ENCODE assay signal across 19 cellular contexts in genomic region chr17:20214807-20215206, GRCh38.
DNase-seq lines count a peak whose midpoint lies in the region; TF ChIP-seq lines count a peak whose summit lies in the region.
"Had no signal": no experiment of that assay in that cellular context is flagged by ENCODE, and none has a peak within 500 bp of the region (broad histone marks: within the 10 kb centered on the region; RNA-seq: fewer than 3 reads in every experiment).

No MANE protein-coding gene starts in this region.

- no peaks in the 10 kb centered on the region for H3K27me3 Mint-ChIP-seq in neural crest cell (ENCODE audit: low read depth)

- peaks cover 10% of the 10 kb centered on the region for H3K4me1 ChIP-seq in testis
- H3K4me1 ChIP-seq: SJCRH30 had no signal

- H3K4me3 ChIP-seq in dorsolateral prefrontal cortex (peak overlapping the region in 1 of 59 donors; percentile 19), testis (no peak overlapping the region)
- H3K4me3 ChIP-seq: SJCRH30 had no signal

- no peak for TF ChIP-seq POLR2A in testis (IDR thresholded peaks at IDR 0.05)

- 66 to 69% methylated on average over 7 of the region's 7 CpGs for WGBS in testis, 2 donors

- H3K27me3 ChIP-seq in dorsolateral prefrontal cortex (no peaks in the 10 kb centered on the region), testis (no peaks in the 10 kb centered on the region)
- H3K27me3 ChIP-seq: SJCRH30 had no signal

- peaks cover 40% of the 10 kb centered on the region for H3K4me1 Mint-ChIP-seq in neural crest cell

- CTCF ChIA-PET in RWPE1 (lab: Yijun Ruan, JAX): no interaction called here

- H3K9me3 ChIP-seq in testis: no peaks in the 10 kb centered on the region
- H3K9me3 ChIP-seq: SJCRH30 had no signal

- H3K9me3 Mint-ChIP-seq in neural crest cell: peaks cover 3% of the 10 kb centered on the region
- H3K9me3 Mint-ChIP-seq: CD8-positive, alpha-beta T cell had no signal

- H3K27ac Mint-ChIP-seq in neural crest cell (ENCODE audit: unreplicated experiment): peak overlapping the region; percentile 75
- H3K27ac Mint-ChIP-seq: CD8-positive, alpha-beta T cell had no signal

- intact Hi-C loops in dorsolateral prefrontal cortex (cut with DNase I): no loop called here
- intact Hi-C loops in testis (cut with DNase I; ENCODE audit: low total_unique reads): no loop called here

- DNase-seq in RWPE1 (ENCODE audit: low spot score): no peak
- DNase-seq in dorsolateral prefrontal cortex: no peak
- DNase-seq in neural crest cell (ENCODE audit: low read depth, low spot score): no peak
- DNase-seq in testis: no peak
- DNase-seq in cerebellar nuclear complex (lab: John Stamatoyannopoulos, UW): no peak
- no peak for DNase-seq in stimulated activated CD4-positive, alpha-beta T cell treated with anti-CD3 and anti-CD28 coated beads, Interleukin-2, amount 100 ng/mL, for 48 hours
- DNase-seq in AML-193 (lab: John Stamatoyannopoulos, UW): no peak
- DNase-seq: ACHN; C1 segment of cervical spinal cord; CD8-positive, alpha-beta T cell; DMS153; Karpas-422; NCI-H1417; NCI-H1694 treated with DMSO at 0.1 percent for 48 hours; NCI-H2081 treated with DMSO at 0.1 percent for 48 hours; NCI-H2171 treated with DMSO at 0.1 percent for 48 hours; NCI-H524 treated with DMSO at 0.1 percent for 48 hours; NCI-H82; SJCRH30 had no signal

- H3K36me3 Mint-ChIP-seq in neural crest cell (ENCODE audit: low read depth): peaks cover 16% of the 10 kb centered on the region
- H3K36me3 Mint-ChIP-seq: CD8-positive, alpha-beta T cell had no signal

- TF ChIP-seq CTCF in RWPE1 (conservative IDR thresholded peaks at IDR 0.05; ENCODE audit: low read depth) (no peak), dorsolateral prefrontal cortex (IDR thresholded peaks at IDR 0.05 in 54 of 56, conservative IDR thresholded peaks at IDR 0.05 in 2 of 56; ENCODE audit: low read depth in 1 of 56, partially characterized antibody in 56 of 56) (no peak), neural crest cell (conservative IDR thresholded peaks at IDR 0.05) (no peak), testis (IDR thresholded peaks at IDR 0.05) (no peak)

- no peak overlapping the region for H3K4me3 Mint-ChIP-seq in neural crest cell
- H3K4me3 Mint-ChIP-seq: CD8-positive, alpha-beta T cell had no signal

- POLR2A ChIA-PET in RWPE1 (lab: Yijun Ruan, JAX; ENCODE audit: low non-redundant PET): no interaction called here

- H3K36me3 ChIP-seq in testis (ENCODE audit: low read depth, missing control alignments): no peaks in the 10 kb centered on the region

- H3K27ac ChIP-seq in RWPE1 (peak overlapping the region; percentile 45), dorsolateral prefrontal cortex (peak overlapping the region; percentile 3 to 89 (median 77)), testis (peak overlapping the region; percentile 56 to 58)
- H3K27ac ChIP-seq: SJCRH30 had no signal
